In the genomic region with DNA sequence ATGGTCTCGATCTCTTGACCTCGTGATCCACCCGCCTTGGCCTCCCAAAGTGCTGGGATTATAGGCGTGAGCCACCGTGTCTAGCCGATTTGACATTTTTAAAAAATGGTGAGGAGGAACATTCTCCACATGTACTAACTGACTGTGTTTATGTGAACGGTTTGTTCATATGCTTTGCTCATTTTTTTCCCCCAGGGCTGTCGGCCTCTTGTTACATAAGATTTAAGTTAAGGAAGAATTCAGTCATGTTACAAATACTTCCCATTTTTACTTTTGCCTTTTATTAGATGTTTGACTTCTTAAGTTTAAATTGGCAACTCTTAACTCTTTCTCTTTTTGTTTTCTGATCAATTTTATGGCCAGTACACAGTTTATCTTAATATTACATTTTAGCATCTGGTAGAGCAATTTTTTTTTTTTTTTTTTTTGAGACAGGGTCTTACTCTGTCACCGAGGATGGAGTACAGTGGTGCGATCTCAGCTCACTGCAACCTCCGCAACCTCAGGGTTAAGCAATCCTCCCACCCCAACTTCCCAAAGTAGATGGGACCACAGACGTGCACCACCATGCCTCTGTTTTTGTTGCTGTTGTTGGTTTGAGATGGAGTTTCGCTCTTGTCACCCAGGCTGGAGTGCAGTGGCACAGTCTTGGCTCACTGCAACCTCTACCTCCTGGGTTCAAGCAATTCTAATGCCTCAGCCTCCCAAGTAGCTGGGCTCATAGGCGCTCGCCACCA, we compare ENCODE assay signal across 18 cellular contexts.
"Had no signal": no experiment of that assay in that cellular context is flagged by ENCODE, and none has a peak within 500 bp of the region (broad histone marks: within the 10 kb centered on the region; RNA-seq: fewer than 3 reads in every experiment).

No MANE protein-coding gene starts in this region.

- H3K9me3 ChIP-seq: body of pancreas had no signal

- H3K9me3 Mint-ChIP-seq: activated naive CD4-positive, alpha-beta T cell treated with anti-CD3 and anti-CD28 coated beads, Interleukin-2, amount 50 U/mL, for 72 hours; activated T-cell treated with anti-CD3 and anti-CD28 coated beads, Interleukin-2, amount 50 U/mL, for 4 hours; natural killer cell; stimulated activated memory B cell treated with anti-CD40 and anti-IgM and Interleukin-4, amounts not matched to agents 10 μg/mL and 1 μg/mL and 100 μg/mL, for 72 hours had no signal

- H3K4me3 ChIP-seq: body of pancreas, coronary artery had no signal

- DNase-seq: activated CD4-positive, alpha-beta T cell treated with anti-CD3 and anti-CD28 coated beads, Interleukin-2, amount 50 U/mL, for 48 hours; activated gamma-delta T cell; activated T-cell treated with anti-CD3 and anti-CD28 coated beads, Interleukin-2, amount 50 U/mL, for 4 hours; amygdala; caudate nucleus; effector CD4-positive, alpha-beta T cell; foreskin fibroblast; hippocampal formation; mesenchymal stem cell; natural killer cell; posterior cingulate gyrus; retina; WERI-Rb-1 had no signal

- ATAC-seq: activated naive CD4-positive, alpha-beta T cell treated with anti-CD3 and anti-CD28 coated beads, Interleukin-2, amount 50 U/mL, for 72 hours; activated T-cell treated with anti-CD3 and anti-CD28 coated beads, Interleukin-2, amount 50 U/mL, for 4 hours; body of pancreas; left lobe of liver; natural killer cell; stimulated activated memory B cell treated with anti-CD40 and anti-IgM and Interleukin-4, amounts not matched to agents 10 μg/mL and 1 μg/mL and 100 μg/mL, for 72 hours had no signal

- H3K27ac Mint-ChIP-seq: stimulated activated memory B cell treated with anti-CD40 and anti-IgM and Interleukin-4, amounts not matched to agents 10 μg/mL and 1 μg/mL and 100 μg/mL, for 72 hours had no signal

- H3K4me3 Mint-ChIP-seq: activated T-cell treated with anti-CD3 and anti-CD28 coated beads, Interleukin-2, amount 50 U/mL, for 4 hours; natural killer cell; stimulated activated memory B cell treated with anti-CD40 and anti-IgM and Interleukin-4, amounts not matched to agents 10 μg/mL and 1 μg/mL and 100 μg/mL, for 72 hours had no signal

- H3K27ac ChIP-seq: body of pancreas, coronary artery, WERI-Rb-1 had no signal

- H3K27me3 Mint-ChIP-seq: stimulated activated memory B cell treated with anti-CD40 and anti-IgM and Interleukin-4, amounts not matched to agents 10 μg/mL and 1 μg/mL and 100 μg/mL, for 72 hours had no signal

- H3K27me3 ChIP-seq: body of pancreas had no signal
